ENCODE assay signal across 8 cellular contexts in genomic region chr15:77542491-77543001, GRCh38.
DNase-seq lines count a peak whose midpoint lies in the region; ATAC-seq and TF ChIP-seq lines count a peak whose summit lies in the region.

No MANE protein-coding gene starts in this region.

- H3K4me3 ChIP-seq in CD8-positive, alpha-beta T cell (ENCODE audit: low read depth, low read length): peak overlapping the region; percentile 71
- peak overlapping the region; percentile 82 for H3K4me3 ChIP-seq in Loucy (ENCODE audit: low read length, poor library complexity, severe bottlenecking)

- H3K36me3 ChIP-seq in CD8-positive, alpha-beta T cell (ENCODE audit: insufficient read depth, low read length): no peaks in the 10 kb centered on the region
- H3K36me3 ChIP-seq in Loucy (ENCODE audit: insufficient read depth, low read length): no peaks in the 10 kb centered on the region

- intact Hi-C loops in CD8-positive, alpha-beta T cell (cut with DNase I, micrococcal nuclease): loop anchor here (1.0 to 2.0 kb wide), 6 partner anchors 356 to 640 kb away; no protein-coding TSS in a partner anchor

- H3K79me2 ChIP-seq in Loucy (ENCODE audit: insufficient read depth, low read length): no peaks in the 10 kb centered on the region

- no peak for DNase-seq in CD8-positive, alpha-beta T cell
- DNase-seq in neural crest cell (ENCODE audit: low read depth, low spot score) (no peak), GM19240 (ENCODE audit: insufficient read length, low spot score) (no peak)

- peak overlapping the region; percentile 94; the same call in 1 of the 2 replicates for H2AFZ ChIP-seq in Loucy (ENCODE audit: low read length)

- H3K36me3 Mint-ChIP-seq in CD8-positive, alpha-beta T cell: no peaks in the 10 kb centered on the region
- H3K36me3 Mint-ChIP-seq in brain: no peaks in the 10 kb centered on the region
- no peaks in the 10 kb centered on the region for H3K36me3 Mint-ChIP-seq in neural crest cell (ENCODE audit: low read depth)

- H3F3A ChIP-seq in Loucy (ENCODE audit: low read depth): no peaks in the 10 kb centered on the region

- H3K9me2 ChIP-seq in Loucy (replicated peaks; ENCODE audit: low read depth, low read length): no peaks in the 10 kb centered on the region

- peak overlapping the region; percentile 91 for H3K4me2 ChIP-seq in Loucy (ENCODE audit: low read depth, low read length, poor library complexity, severe bottlenecking)

- POLR2A ChIA-PET in CD8-positive, alpha-beta T cell (lab: Charles Lee): interaction anchor here (0.9 kb wide), 1 partner anchor 424 kb away, joined by 3 read pairs; no protein-coding TSS in a partner anchor

- ATAC-seq in CD8-positive, alpha-beta T cell: no peak
- no peak for ATAC-seq in GM19455 (IDR thresholded peaks at IDR 0.05; ENCODE audit: unreplicated experiment)
- no peak for ATAC-seq in HG02840 (IDR thresholded peaks at IDR 0.05; ENCODE audit: low FRiP score, unreplicated experiment)
- no peak for ATAC-seq in GM21786 (IDR thresholded peaks at IDR 0.05; ENCODE audit: unreplicated experiment)

- CTCF ChIA-PET in CD8-positive, alpha-beta T cell (lab: Charles Lee): interaction anchor here (0.7 to 3.9 kb wide), 35 partner anchors 9 to 1388 kb away, joined by 3 to 70 read pairs (median 4); no protein-coding TSS in a partner anchor

- H4K20me1 ChIP-seq in Loucy (ENCODE audit: insufficient read depth, low read length, poor library complexity, severe bottlenecking): no peaks in the 10 kb centered on the region

- H3K4me3 Mint-ChIP-seq in CD8-positive, alpha-beta T cell: peak overlapping the region; percentile 76
- peak overlapping the region in 3 of 5 experiments; percentile 10 to 56 (median 34) for H3K4me3 Mint-ChIP-seq in brain
- no peak overlapping the region for H3K4me3 Mint-ChIP-seq in neural crest cell

- peak overlapping the region; percentile 86 for H3K9ac ChIP-seq in Loucy (ENCODE audit: low read depth, low read length, poor library complexity, severe bottlenecking)

- no peaks in the 10 kb centered on the region for H3K27me3 Mint-ChIP-seq in CD8-positive, alpha-beta T cell (ENCODE audit: low read depth)
- peaks cover 8% of the 10 kb centered on the region for H3K27me3 Mint-ChIP-seq in brain
- H3K27me3 Mint-ChIP-seq in neural crest cell (ENCODE audit: low read depth): no peaks in the 10 kb centered on the region

- H3K27ac Mint-ChIP-seq in CD8-positive, alpha-beta T cell: no peak overlapping the region
- peak overlapping the region; percentile 83 to 94 (median 93) for H3K27ac Mint-ChIP-seq in brain
- peak overlapping the region; percentile 75 for H3K27ac Mint-ChIP-seq in neural crest cell (ENCODE audit: unreplicated experiment)

- H3K27me3 ChIP-seq in CD8-positive, alpha-beta T cell (ENCODE audit: insufficient read depth, low read length): no peaks in the 10 kb centered on the region
- H3K27me3 ChIP-seq in Loucy (ENCODE audit: insufficient read depth, low read length, poor library complexity, severe bottlenecking): no peaks in the 10 kb centered on the region

- no peaks in the 10 kb centered on the region for H3K9me3 Mint-ChIP-seq in CD8-positive, alpha-beta T cell
- peaks cover 0 to 4% (median 0%) of the 10 kb centered on the region in 5 experiments for H3K9me3 Mint-ChIP-seq in brain
- no peaks in the 10 kb centered on the region for H3K9me3 Mint-ChIP-seq in neural crest cell

- no peaks in the 10 kb centered on the region for H3K9me3 ChIP-seq in CD8-positive, alpha-beta T cell (ENCODE audit: low read length)
- H3K9me3 ChIP-seq in Loucy (ENCODE audit: insufficient read depth, low read depth, low read length): no peaks in the 10 kb centered on the region

- H3K4me1 Mint-ChIP-seq in CD8-positive, alpha-beta T cell (ENCODE audit: low read depth): peaks cover 14% of the 10 kb centered on the region
- H3K4me1 Mint-ChIP-seq in brain: peaks cover 81% of the 10 kb centered on the region
- H3K4me1 Mint-ChIP-seq in neural crest cell: peaks cover 72% of the 10 kb centered on the region

- no peak for TF ChIP-seq CTCF in CD8-positive, alpha-beta T cell (IDR thresholded peaks at IDR 0.05)
- TF ChIP-seq CTCF in Loucy (conservative IDR thresholded peaks at IDR 0.05; ENCODE audit: low read length) (no peak), brain (conservative IDR thresholded peaks at IDR 0.05) (no peak), neural crest cell (conservative IDR thresholded peaks at IDR 0.05) (no peak)

- H3K27ac ChIP-seq in CD8-positive, alpha-beta T cell (ENCODE audit: low read depth, low read length): no peak overlapping the region

- peaks cover 9% of the 10 kb centered on the region for H3K4me1 ChIP-seq in CD8-positive, alpha-beta T cell (ENCODE audit: insufficient read depth, low read length)
- H3K4me1 ChIP-seq in Loucy (ENCODE audit: insufficient read depth, low read length, poor library complexity, severe bottlenecking): peaks cover 15% of the 10 kb centered on the region
